ENCODE assay signal across 11 cellular contexts in genomic region chr7:65475040-65475726, GRCh38.
DNase-seq lines count a peak whose midpoint lies in the region; ATAC-seq and TF ChIP-seq lines count a peak whose summit lies in the region.
"Had no signal": no experiment of that assay in that cellular context is flagged by ENCODE, and none has a peak within 500 bp of the region (broad histone marks: within the 10 kb centered on the region; RNA-seq: fewer than 3 reads in every experiment).

No MANE protein-coding gene starts in this region.

- ATAC-seq in GM18499 (IDR thresholded peaks at IDR 0.05; ENCODE audit: insufficient read depth, unreplicated experiment) (peak; percentile 5), GM19468 (IDR thresholded peaks at IDR 0.05; ENCODE audit: extremely low read depth, unreplicated experiment) (peak; percentile 4), HG03439 (IDR thresholded peaks at IDR 0.05; ENCODE audit: unreplicated experiment) (peak; percentile 10)
- ATAC-seq: right cardiac atrium had no signal

- TF ChIP-seq CTCF in endothelial cell (IDR thresholded peaks at IDR 0.05; ENCODE audit: unreplicated experiment), result no peak

- H3K27ac Mint-ChIP-seq in endothelial cell (ENCODE audit: unreplicated experiment), result peak overlapping the region; percentile 78

- H3K4me1 Mint-ChIP-seq in endothelial cell (ENCODE audit: unreplicated experiment), result peaks cover 23% of the 10 kb centered on the region

- H3K36me3 Mint-ChIP-seq in endothelial cell (ENCODE audit: low read depth, unreplicated experiment), result peaks cover 18% of the 10 kb centered on the region

- peaks cover 31% of the 10 kb centered on the region for H3K9me3 Mint-ChIP-seq in endothelial cell (ENCODE audit: unreplicated experiment)

- DNase-seq in endothelial cell (ENCODE audit: low spot score) (no peak), NCI-H187 treated with DMSO at 0.1 percent for 48 hours (lab: John Stamatoyannopoulos, UW) (no peak), activated gamma-delta T cell (lab: John Stamatoyannopoulos, UW) (no peak), dedifferentiated amniotic fluid mesenchymal stem cell (ENCODE audit: extremely low spot score) (no peak)
- DNase-seq: NCI-H1105, NCI-H524, right cardiac atrium, SJCRH30 had no signal

- peak overlapping the region; percentile 49 for H3K4me3 Mint-ChIP-seq in endothelial cell (ENCODE audit: unreplicated experiment)

- peaks cover 9% of the 10 kb centered on the region for H3K27me3 Mint-ChIP-seq in endothelial cell (ENCODE audit: unreplicated experiment)
